Comparison of ENCODE assay signal across 28 cellular contexts in the genomic region with DNA sequence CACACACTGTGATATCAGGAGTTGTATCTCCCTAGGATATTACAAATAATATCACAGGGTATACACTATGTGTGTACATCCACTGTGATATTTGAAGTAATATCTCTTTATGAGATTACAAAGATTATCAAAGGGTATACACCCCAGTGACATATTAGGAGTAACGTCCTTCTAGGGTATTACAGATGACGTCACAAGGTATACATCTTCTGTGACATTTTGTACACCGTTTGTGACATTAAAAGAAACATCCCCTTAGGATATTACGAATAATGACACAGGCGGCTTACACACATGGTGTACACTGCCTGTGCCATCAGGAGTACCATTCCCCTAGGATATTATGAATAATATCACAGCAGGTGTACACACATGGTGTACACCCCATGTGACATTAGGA.
"Had no signal": no experiment of that assay in that cellular context is flagged by ENCODE, and none has a peak within 500 bp of the region (broad histone marks: within the 10 kb centered on the region; RNA-seq: fewer than 3 reads in every experiment).

No MANE protein-coding gene starts in this region.

- H3K27ac ChIP-seq: colonic mucosa, coronary artery, dorsolateral prefrontal cortex, epithelial cell of prostate, esophagus muscularis mucosa, esophagus squamous epithelium, foreskin keratinocyte, gastrocnemius medialis, gastroesophageal sphincter, heart left ventricle, heart right ventricle had no signal

- H3K27me3 ChIP-seq: colonic mucosa, dorsolateral prefrontal cortex, esophagus muscularis mucosa, esophagus squamous epithelium, foreskin keratinocyte, gastrocnemius medialis, gastroesophageal sphincter, heart left ventricle, heart right ventricle had no signal

- H3K9me3 ChIP-seq: colonic mucosa, esophagus muscularis mucosa, esophagus squamous epithelium, gastrocnemius medialis, gastroesophageal sphincter had no signal

- H3K4me1 ChIP-seq: colonic mucosa, esophagus muscularis mucosa, esophagus squamous epithelium, foreskin keratinocyte, gastrocnemius medialis, gastroesophageal sphincter, heart left ventricle, heart right ventricle had no signal

- H3K4me3 ChIP-seq: colonic mucosa, coronary artery, dorsolateral prefrontal cortex, esophagus muscularis mucosa, esophagus squamous epithelium, gastrocnemius medialis, gastroesophageal sphincter, heart left ventricle, heart right ventricle had no signal

- DNase-seq: colonic mucosa; cortex of kidney; dermis blood vessel endothelial cell; dorsolateral prefrontal cortex; effector CD4-positive, alpha-beta T cell; effector CD8-positive, alpha-beta T cell; effector memory CD4-positive, alpha-beta T cell; effector memory CD8-positive, alpha-beta T cell; endodermal cell; erythroblast; esophagus squamous epithelium; foreskin fibroblast; foreskin keratinocyte; foreskin melanocyte; gastrocnemius medialis; glutamatergic neuron; head of caudate nucleus; heart left ventricle; heart right ventricle had no signal

- ATAC-seq: effector memory CD8-positive, alpha-beta T cell; esophagus mucosa; foreskin keratinocyte; gastrocnemius medialis; gastroesophageal sphincter; heart left ventricle; heart right ventricle had no signal

- FAIRE-seq: colon, endometrium, endothelial cell of umbilical vein, frontal cortex had no signal

- H3K36me3 ChIP-seq: colonic mucosa, esophagus muscularis mucosa, esophagus squamous epithelium, gastrocnemius medialis, gastroesophageal sphincter, heart left ventricle, heart right ventricle had no signal
